ENCODE assay signal across 9 cellular contexts in the genomic region with DNA sequence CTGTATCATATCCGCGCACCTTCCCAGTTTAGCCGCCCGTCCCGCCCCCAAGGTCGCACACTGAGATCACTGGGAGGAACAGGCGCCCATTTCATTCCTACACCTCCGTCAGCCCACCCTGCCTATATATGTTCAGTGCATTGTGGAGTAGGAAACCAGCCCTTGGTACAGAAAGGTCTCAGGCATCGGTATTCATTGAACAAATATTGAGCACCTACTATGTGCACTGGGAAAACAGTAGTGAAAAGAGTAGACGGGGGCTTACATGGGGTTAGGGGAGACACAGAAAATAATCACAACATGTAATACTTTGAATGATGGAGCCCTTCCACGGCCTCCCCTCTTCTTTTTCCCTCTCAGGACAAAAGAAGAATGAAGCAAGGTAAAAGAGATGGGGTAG. TPM values are rescaled to one million over a fixed set of nuclear protein-coding genes. Genes with fewer than 3 reads are reported as not detected.
A peak's percentile ranks its signal among the peaks of the same experiment; 100 is the strongest.
DNase-seq lines count a peak whose midpoint lies in the region; ATAC-seq, FAIRE-seq and TF ChIP-seq lines count a peak whose summit lies in the region.
"Had no signal": no experiment of that assay in that cellular context is flagged by ENCODE, and none has a peak within 500 bp of the region (broad histone marks: within the 10 kb centered on the region; RNA-seq: fewer than 3 reads in every experiment).

No MANE protein-coding gene starts in this region.

- no peaks in the 10 kb centered on the region; a peak in 1 of 5 replicates for H3K36me3 ChIP-seq in HepG2 (replicated peaks in 1 of 2; ENCODE audit: control insufficient read depth in 1 of 2, insufficient read depth in 2 of 2, low read length in 2 of 2)
- peaks cover 0 to 5% (median 0%) of the 10 kb centered on the region in 4 donors for H3K36me3 ChIP-seq in right lobe of liver
- peaks cover 0 to 3% (median 0%) of the 10 kb centered on the region in 3 experiments for H3K36me3 ChIP-seq in naive thymus-derived CD4-positive, alpha-beta T cell (ENCODE audit: control insufficient read depth in 2 of 3, insufficient read depth in 3 of 3, low read length in 3 of 3)
- H3K36me3 ChIP-seq in HAP-1 (replicated peaks) = no peaks in the 10 kb centered on the region; the same call in 1 of the 2 replicates

- no peaks in the 10 kb centered on the region for H4K20me1 ChIP-seq in HepG2 (ENCODE audit: insufficient read depth, low read length)

- no peaks in the 10 kb centered on the region for H3K9me3 ChIP-seq in HepG2 (ENCODE audit: low read length)
- H3K9me3 ChIP-seq in right lobe of liver = no peaks in the 10 kb centered on the region
- H3K9me3 ChIP-seq in naive thymus-derived CD4-positive, alpha-beta T cell (ENCODE audit: control insufficient read depth in 2 of 3, low read length in 3 of 3) = no peaks in the 10 kb centered on the region
- H3K9me3 ChIP-seq in HAP-1 = no peaks in the 10 kb centered on the region

- ATAC-seq in HepG2 (no peak), right lobe of liver (no peak), GM18505 (IDR thresholded peaks at IDR 0.05; ENCODE audit: unreplicated experiment) (no peak)
- no peak for ATAC-seq in activated naive CD8-positive, alpha-beta T cell treated with anti-CD3 and anti-CD28 coated beads, Interleukin-2, amount 50 U/mL, for 24 hours
- ATAC-seq in naive thymus-derived CD4-positive, alpha-beta T cell = no peak

- peaks cover 13% of the 10 kb centered on the region for H3K4me1 ChIP-seq in HepG2 (ENCODE audit: insufficient read depth, low read length)
- peaks cover 0 to 10% (median 5%) of the 10 kb centered on the region in 4 donors for H3K4me1 ChIP-seq in right lobe of liver
- peaks cover 9 to 11% of the 10 kb centered on the region in 2 donors for H3K4me1 ChIP-seq in naive thymus-derived CD4-positive, alpha-beta T cell (ENCODE audit: control insufficient read depth in 2 of 2, insufficient read depth in 2 of 2, low read length in 2 of 2)
- H3K4me1 ChIP-seq in HAP-1 = peaks cover 8% of the 10 kb centered on the region

- in situ Hi-C loops in HepG2 (cut with HindIII; ENCODE audit: extremely low pct_ligation_motif_present, low pct_unique_long_range_greater_than_20kb) = no loop called here
- in situ Hi-C loops in HAP-1 (cut with MboI; ENCODE audit: low sequenced_read_pairs) = no loop called here

- TF ChIP-seq CTCF in HepG2 (CRISPR knock-in tag; IDR thresholded peaks at IDR 0.05) (no peak), right lobe of liver (IDR thresholded peaks at IDR 0.05) (no peak)

- peaks cover 25% of the 10 kb centered on the region for H3K4me1 Mint-ChIP-seq in activated naive CD8-positive, alpha-beta T cell treated with anti-CD3 and anti-CD28 coated beads, Interleukin-2, amount 50 U/mL, for 24 hours
- H3K4me1 Mint-ChIP-seq in naive thymus-derived CD4-positive, alpha-beta T cell = peaks cover 7 to 37% (median 26%) of the 10 kb centered on the region in 7 donors

- no peak for TF ChIP-seq RAD21 in HepG2 (CRISPR knock-in tag; IDR thresholded peaks at IDR 0.05)

- H3K9ac ChIP-seq in HepG2 (ENCODE audit: insufficient read depth, low read depth, low read length) = no peak overlapping the region

- POLR2A ChIA-PET in HepG2 (lab: Yijun Ruan, JAX) = no interaction called here
- POLR2A ChIA-PET in naive thymus-derived CD4-positive, alpha-beta T cell (lab: Charles Lee) = interaction anchor here (0.5 to 1.9 kb wide), 4 partner anchors 13 to 36 kb away, joined by 3 to 6 read pairs (median 3); a partner anchor contains a TSS

- H3K4me2 ChIP-seq in HepG2 (ENCODE audit: low read depth, low read length) = peak overlapping the region; percentile 91; the same call in 1 of the 2 replicates

- H3K36me3 Mint-ChIP-seq in activated naive CD8-positive, alpha-beta T cell treated with anti-CD3 and anti-CD28 coated beads, Interleukin-2, amount 50 U/mL, for 24 hours (ENCODE audit: low read depth) = peaks cover 6% of the 10 kb centered on the region
- peaks cover 0 to 9% (median 0%) of the 10 kb centered on the region in 5 donors for H3K36me3 Mint-ChIP-seq in naive thymus-derived CD4-positive, alpha-beta T cell

- no peak overlapping the region for H3K4me3 ChIP-seq in HepG2 (replicated peaks in 1 of 3; ENCODE audit: insufficient read depth in 1 of 3, low read depth in 2 of 3, low read length in 3 of 3)
- H3K4me3 ChIP-seq in right lobe of liver = no peak overlapping the region
- no peak overlapping the region for H3K4me3 ChIP-seq in naive thymus-derived CD4-positive, alpha-beta T cell (ENCODE audit: low read length)
- H3K4me3 ChIP-seq in HAP-1 = no peak overlapping the region

- WGBS in HepG2 (ENCODE audit: low lambda C conversion rate) = 87% methylated on average over 11 of the region's 11 CpGs
- WGBS in right lobe of liver (ENCODE audit: insufficient coverage, low coverage, low lambda C conversion rate, missing lambda C conversion rate) = 81% methylated on average over 5 of the region's 11 CpGs

- peak overlapping the region; percentile 78 for H3K27ac Mint-ChIP-seq in activated naive CD8-positive, alpha-beta T cell treated with anti-CD3 and anti-CD28 coated beads, Interleukin-2, amount 50 U/mL, for 24 hours
- peak overlapping the region in 5 of 9 donors; percentile 79 to 90 (median 89) for H3K27ac Mint-ChIP-seq in naive thymus-derived CD4-positive, alpha-beta T cell

- CTCF ChIA-PET in HepG2 (lab: Yijun Ruan, JAX; ENCODE audit: low intra/inter-chr PET ratio, low total read pairs) = no interaction called here
- CTCF ChIA-PET in naive thymus-derived CD4-positive, alpha-beta T cell (lab: Charles Lee) = interaction anchor here (1.2 kb wide), 1 partner anchor 23 kb away, joined by 3 read pairs; no protein-coding TSS in a partner anchor

- no peaks in the 10 kb centered on the region for H3K9me3 Mint-ChIP-seq in activated naive CD8-positive, alpha-beta T cell treated with anti-CD3 and anti-CD28 coated beads, Interleukin-2, amount 50 U/mL, for 24 hours
- no peaks in the 10 kb centered on the region for H3K9me3 Mint-ChIP-seq in naive thymus-derived CD4-positive, alpha-beta T cell

- no peak for FAIRE-seq in HepG2 (lab: Jason Lieb, UNC)
- FAIRE-seq: kidney had no signal

- intact Hi-C loops in HepG2 (cut with micrococcal nuclease; ENCODE audit: unreplicated experiment) = no loop called here
- intact Hi-C loops in right lobe of liver (cut with DNase I) = no loop called here
- intact Hi-C loops in naive thymus-derived CD4-positive, alpha-beta T cell (cut with micrococcal nuclease) = loop anchor here in 1 of 2 donors (5.0 kb wide), 1 partner anchor 935 kb away; a partner anchor contains a TSS

- DNase-seq in HepG2 (ENCODE audit: low spot score) (no peak), right lobe of liver (no peak), dedifferentiated amniotic fluid mesenchymal stem cell (ENCODE audit: extremely low spot score) (no peak), HAP-1 (ENCODE audit: low spot score in 2 of 2) (no peak)
- DNase-seq in activated naive CD8-positive, alpha-beta T cell treated with anti-CD3 and anti-CD28 coated beads, Interleukin-2, amount 50 U/mL, for 24 hours = no peak
- DNase-seq in naive thymus-derived CD4-positive, alpha-beta T cell = no peak
- DNase-seq in activated effector memory CD4-positive, alpha-beta T cell treated with anti-CD3 and anti-CD28 coated beads, Interleukin-2, amount 50 U/mL, for 16 hours = no peak

- no TSS peak for BruUV-seq in HepG2 (replicated peaks; lab: Mats Ljungman, UMichigan)

- H3K27me3 ChIP-seq in HepG2 (ENCODE audit: control insufficient read depth in 1 of 2, insufficient read depth in 2 of 2, low read length in 2 of 2) (no peaks in the 10 kb centered on the region), right lobe of liver (no peaks in the 10 kb centered on the region), HAP-1 (ENCODE audit: low read depth) (no peaks in the 10 kb centered on the region)
- H3K27me3 ChIP-seq in naive thymus-derived CD4-positive, alpha-beta T cell (ENCODE audit: control insufficient read depth in 2 of 2, insufficient read depth in 2 of 2, low read length in 2 of 2) = no peaks in the 10 kb centered on the region

- H3K4me3 Mint-ChIP-seq in activated naive CD8-positive, alpha-beta T cell treated with anti-CD3 and anti-CD28 coated beads, Interleukin-2, amount 50 U/mL, for 24 hours = peak overlapping the region; percentile 83
- H3K4me3 Mint-ChIP-seq in naive thymus-derived CD4-positive, alpha-beta T cell = peak overlapping the region in 9 of 10 donors; percentile 81 to 95 (median 90)

- TF ChIP-seq POLR2A in HepG2 (IDR thresholded peaks at IDR 0.05; ENCODE audit: insufficient read depth in 1 of 2, low read depth in 2 of 2, low read length in 2 of 2) (no peak), right lobe of liver (IDR thresholded peaks at IDR 0.05) (no peak), GM18505 (IDR thresholded peaks at IDR 0.05; ENCODE audit: borderline replicate concordance, extremely low read depth, insufficient read depth, insufficient read length) (no peak)

- no peaks in the 10 kb centered on the region for H3K27me3 Mint-ChIP-seq in activated naive CD8-positive, alpha-beta T cell treated with anti-CD3 and anti-CD28 coated beads, Interleukin-2, amount 50 U/mL, for 24 hours
- no peaks in the 10 kb centered on the region for H3K27me3 Mint-ChIP-seq in naive thymus-derived CD4-positive, alpha-beta T cell

- no peaks in the 10 kb centered on the region for H3K79me2 ChIP-seq in HepG2 (ENCODE audit: insufficient read depth, low read length)

- TF ChIP-seq EP300 in HepG2 (IDR thresholded peaks at IDR 0.05; ENCODE audit: low read depth in 2 of 2, low read length in 2 of 2) (no peak), HepG2 (CRISPR knock-in tag; IDR thresholded peaks at IDR 0.05; ENCODE audit: borderline replicate concordance) (no peak)

- H3K27ac ChIP-seq in HepG2 (ENCODE audit: extremely low read length, insufficient read depth, low read length) (peak overlapping the region; percentile 58), right lobe of liver (peak overlapping the region in 1 of 3 donors; percentile 59)
- H3K27ac ChIP-seq in naive thymus-derived CD4-positive, alpha-beta T cell (ENCODE audit: low read depth, low read length) = no peak overlapping the region

- no peak overlapping the region for H2AFZ ChIP-seq in HepG2 (ENCODE audit: low read length)

RNA-seq across cellular contexts. Expression of a gene that starts 0.8 kb away (rescaled TPM):
- total RNA-seq in HepG2 (2016; rRNA removed; fragmentation: Illumina TruSeq; extraction: Trizol) (21.9 and 29.1 TPM in 2 replicates), right lobe of liver (10 to 100 TPM; 30.1 to 73.9 (median 38.7) TPM)
- 2.8 and 3.2 TPM in 2 replicates for total RNA-seq in HepG2 (2016; cell fraction: cytosol; rRNA removed; fragmentation: Illumina TruSeq; extraction: Trizol; ENCODE audit: low read depth)
- total RNA-seq in HepG2 (2016; cell fraction: insoluble cytoplasmic fraction; rRNA removed; fragmentation: Illumina TruSeq; extraction: Trizol) = 23.3 and 28.6 TPM in 2 replicates
- total RNA-seq in HepG2 (2016; cell fraction: membrane; rRNA removed; fragmentation: Illumina TruSeq; extraction: Trizol) = 9.2 and 9.7 TPM in 2 replicates
- 10.9 and 11.0 TPM in 2 replicates for total RNA-seq in HepG2 (2016; cell fraction: nucleus; rRNA removed; fragmentation: Illumina TruSeq; extraction: Trizol)
- 14.7 and 16.4 TPM in 2 replicates for polyA plus RNA-seq in HepG2 (2011; rRNA removed)
- 14.1 and 16.3 TPM in 2 replicates for polyA plus RNA-seq in HepG2 (2011; cell fraction: cytosol; rRNA removed)
- polyA plus RNA-seq in HepG2 (2011; cell fraction: nucleus; rRNA removed) = 5.4 and 9.2 TPM in 2 replicates
- 10.4 and 11.0 TPM in 2 replicates for polyA plus RNA-seq in HepG2 (2012)
- 2.7 and 3.8 TPM in 2 replicates for polyA plus RNA-seq in HepG2 (2016; cell fraction: cytosol; fragmentation: Illumina TruSeq; extraction: Trizol; ENCODE audit: low read depth)
- 26.1 and 27.9 TPM in 2 replicates for polyA plus RNA-seq in HepG2 (2016; cell fraction: insoluble cytoplasmic fraction; fragmentation: Illumina TruSeq; extraction: Trizol; ENCODE audit: low read depth)
- 7.3 and 7.4 TPM in 2 replicates for polyA plus RNA-seq in HepG2 (2016; cell fraction: membrane; fragmentation: Illumina TruSeq; extraction: Trizol; ENCODE audit: low read depth)
- polyA plus RNA-seq in HepG2 (2016; cell fraction: nucleus; fragmentation: Illumina TruSeq; extraction: Trizol; ENCODE audit: insufficient read depth, low read depth) = 16.2 and 16.7 TPM in 2 replicates
- polyA minus RNA-seq in HepG2 (2011; rRNA and poly(A)+ RNA removed; ENCODE audit: low replicate concordance) = 15.9 and 39.3 TPM in 2 replicates
- polyA minus RNA-seq in HepG2 (2011; cell fraction: cytosol; rRNA and poly(A)+ RNA removed) = 12.3 and 14.0 TPM in 2 replicates
- polyA minus RNA-seq in HepG2 (2011; cell fraction: nucleus; rRNA and poly(A)+ RNA removed) = 8.2 and 9.6 TPM in 2 replicates
- total RNA-seq in naive thymus-derived CD4-positive, alpha-beta T cell = 10 to 100 TPM; 11.7 to 15.3 (median 13.5) TPM
- polyA plus RNA-seq in naive thymus-derived CD4-positive, alpha-beta T cell = 10 to 100 TPM; 14.2 to 19.4 TPM

RNA-seq across cellular contexts. Expression of a gene that starts 34.4 kb away (rescaled TPM):
- total RNA-seq in HepG2 (2016; rRNA removed; fragmentation: Illumina TruSeq; extraction: Trizol) (200 and 292 TPM in 2 replicates), right lobe of liver (10 to 100 TPM; 38.5 to 99.2 (median 41.1) TPM)
- 18.6 and 19.7 TPM in 2 replicates for total RNA-seq in HepG2 (2016; cell fraction: cytosol; rRNA removed; fragmentation: Illumina TruSeq; extraction: Trizol; ENCODE audit: low read depth)
- 204 and 283 TPM in 2 replicates for total RNA-seq in HepG2 (2016; cell fraction: insoluble cytoplasmic fraction; rRNA removed; fragmentation: Illumina TruSeq; extraction: Trizol)
- total RNA-seq in HepG2 (2016; cell fraction: membrane; rRNA removed; fragmentation: Illumina TruSeq; extraction: Trizol) = 24.0 and 28.8 TPM in 2 replicates
- 132 and 136 TPM in 2 replicates for total RNA-seq in HepG2 (2016; cell fraction: nucleus; rRNA removed; fragmentation: Illumina TruSeq; extraction: Trizol)
- polyA plus RNA-seq in HepG2 (2011; rRNA removed) = 130 and 144 TPM in 2 replicates
- 67.4 and 109 TPM in 2 replicates for polyA plus RNA-seq in HepG2 (2011; cell fraction: cytosol; rRNA removed)
- 162 and 209 TPM in 2 replicates for polyA plus RNA-seq in HepG2 (2011; cell fraction: nucleus; rRNA removed)
- polyA plus RNA-seq in HepG2 (2012) = 127 and 139 TPM in 2 replicates
- 4.7 and 5.7 TPM in 2 replicates for polyA plus RNA-seq in HepG2 (2016; cell fraction: cytosol; fragmentation: Illumina TruSeq; extraction: Trizol; ENCODE audit: low read depth)
- 225 and 239 TPM in 2 replicates for polyA plus RNA-seq in HepG2 (2016; cell fraction: insoluble cytoplasmic fraction; fragmentation: Illumina TruSeq; extraction: Trizol; ENCODE audit: low read depth)
- polyA plus RNA-seq in HepG2 (2016; cell fraction: membrane; fragmentation: Illumina TruSeq; extraction: Trizol; ENCODE audit: low read depth) = 14.0 and 17.6 TPM in 2 replicates
- polyA plus RNA-seq in HepG2 (2016; cell fraction: nucleus; fragmentation: Illumina TruSeq; extraction: Trizol; ENCODE audit: insufficient read depth, low read depth) = 191 and 197 TPM in 2 replicates
- 110 and 175 TPM in 2 replicates for polyA minus RNA-seq in HepG2 (2011; rRNA and poly(A)+ RNA removed; ENCODE audit: low replicate concordance)
- 104 and 117 TPM in 2 replicates for polyA minus RNA-seq in HepG2 (2011; cell fraction: cytosol; rRNA and poly(A)+ RNA removed)
- polyA minus RNA-seq in HepG2 (2011; cell fraction: nucleus; rRNA and poly(A)+ RNA removed) = 174 and 191 TPM in 2 replicates
- 10 to 100 TPM; 74.1 to 96.3 (median 87.5) TPM for total RNA-seq in naive thymus-derived CD4-positive, alpha-beta T cell
- 10 to 100 TPM; 52.2 to 75.6 TPM for polyA plus RNA-seq in naive thymus-derived CD4-positive, alpha-beta T cell
